ENCODE assay signal across 17 cellular contexts in genomic region chr10:115049957-115050356, GRCh38. TPM values are rescaled to one million over a fixed set of nuclear protein-coding genes. Genes with fewer than 3 reads are reported as not detected.
DNase-seq lines count a peak whose midpoint lies in the region; ATAC-seq and TF ChIP-seq lines count a peak whose summit lies in the region.
"Had no signal": no experiment of that assay in that cellular context is flagged by ENCODE, and none has a peak within 500 bp of the region (broad histone marks: within the 10 kb centered on the region; RNA-seq: fewer than 3 reads in every experiment).

No MANE protein-coding gene starts in this region.

- TF ChIP-seq CTCF in HFFc6 (IDR thresholded peaks at IDR 0.05) (no peak), brain (conservative IDR thresholded peaks at IDR 0.05) (no peak)
- TF ChIP-seq CTCF in activated CD8-positive, alpha-beta T cell treated with anti-CD3 and anti-CD28 coated beads for 36 hours (IDR thresholded peaks at IDR 0.05) = no peak

- H3K27ac Mint-ChIP-seq in HFFc6 (no peak overlapping the region), brain (peak overlapping the region in 3 of 5 experiments; percentile 27 to 77 (median 55))
- H3K27ac Mint-ChIP-seq in activated CD8-positive, alpha-beta T cell treated with anti-CD3 and anti-CD28 coated beads for 36 hours = no peak overlapping the region
- H3K27ac Mint-ChIP-seq: activated naive CD4-positive, alpha-beta T cell treated with anti-CD3 and anti-CD28 coated beads, Interleukin-2, amount 50 U/mL, for 24 hours; CD4-positive, CD25-positive, alpha-beta regulatory T cell had no signal

- CTCF ChIA-PET in activated CD8-positive, alpha-beta T cell treated with anti-CD3 and anti-CD28 coated beads for 36 hours (lab: Charles Lee) = interaction anchor here (0.6 to 1.1 kb wide), 2 partner anchors 171 to 195 kb away, joined by 3 read pairs; no protein-coding TSS in a partner anchor

- POLR2A ChIA-PET in activated CD8-positive, alpha-beta T cell treated with anti-CD3 and anti-CD28 coated beads for 36 hours (lab: Charles Lee) = no interaction called here

- ATAC-seq in GM18498 (IDR thresholded peaks at IDR 0.05; ENCODE audit: unreplicated experiment) = no peak
- ATAC-seq in GM19023 (IDR thresholded peaks at IDR 0.05; ENCODE audit: unreplicated experiment) = no peak
- ATAC-seq in activated CD8-positive, alpha-beta T cell treated with anti-CD3 and anti-CD28 coated beads for 36 hours = no peak
- ATAC-seq: foreskin keratinocyte had no signal

- DNase-seq in HFFc6 (peak; percentile 9), kidney tubule cell (ENCODE audit: low spot score) (peak; percentile 69), hippocampal formation (lab: John Stamatoyannopoulos, UW) (no peak)
- no peak for DNase-seq in activated CD8-positive, alpha-beta T cell treated with anti-CD3 and anti-CD28 coated beads for 36 hours
- DNase-seq: activated CD8-positive, alpha-beta memory T cell treated with anti-CD3 and anti-CD28 coated beads, Interleukin-2, amount 50 U/mL, for 48 hours; cerebellar nuclear complex; foreskin keratinocyte; Kasumi-1; NCI-H446; stimulated activated CD4-positive, alpha-beta T cell treated with anti-CD3 and anti-CD28 coated beads, Interleukin-4, amount 100 ng/mL, for 4 hours; T1000; testis had no signal

- H3K4me1 Mint-ChIP-seq in HFFc6 (ENCODE audit: low read depth) (peaks cover 35% of the 10 kb centered on the region), brain (peaks cover 51% of the 10 kb centered on the region)
- no peaks in the 10 kb centered on the region for H3K4me1 Mint-ChIP-seq in activated CD8-positive, alpha-beta T cell treated with anti-CD3 and anti-CD28 coated beads for 36 hours (ENCODE audit: low read depth)
- H3K4me1 Mint-ChIP-seq: activated naive CD4-positive, alpha-beta T cell treated with anti-CD3 and anti-CD28 coated beads, Interleukin-2, amount 50 U/mL, for 24 hours; CD4-positive, CD25-positive, alpha-beta regulatory T cell had no signal

- no peaks in the 10 kb centered on the region for H3K36me3 Mint-ChIP-seq in HFFc6 (ENCODE audit: low read depth)
- H3K36me3 Mint-ChIP-seq in brain = no peaks in the 10 kb centered on the region
- H3K36me3 Mint-ChIP-seq in activated CD8-positive, alpha-beta T cell treated with anti-CD3 and anti-CD28 coated beads for 36 hours (ENCODE audit: low read depth) = no peaks in the 10 kb centered on the region
- H3K36me3 Mint-ChIP-seq: activated naive CD4-positive, alpha-beta T cell treated with anti-CD3 and anti-CD28 coated beads, Interleukin-2, amount 50 U/mL, for 24 hours; CD4-positive, CD25-positive, alpha-beta regulatory T cell had no signal

- H3K27me3 Mint-ChIP-seq in HFFc6 (ENCODE audit: insufficient read depth) (peaks cover 4% of the 10 kb centered on the region), brain (no peaks in the 10 kb centered on the region)
- H3K27me3 Mint-ChIP-seq in activated CD8-positive, alpha-beta T cell treated with anti-CD3 and anti-CD28 coated beads for 36 hours = no peaks in the 10 kb centered on the region

- H3K4me3 Mint-ChIP-seq in HFFc6 (peak overlapping the region; percentile 18; the same call in 1 of the 2 replicates), brain (no peak overlapping the region)
- H3K4me3 Mint-ChIP-seq in activated CD8-positive, alpha-beta T cell treated with anti-CD3 and anti-CD28 coated beads for 36 hours = no peak overlapping the region
- H3K4me3 Mint-ChIP-seq: activated naive CD4-positive, alpha-beta T cell treated with anti-CD3 and anti-CD28 coated beads, Interleukin-2, amount 50 U/mL, for 24 hours; CD4-positive, CD25-positive, alpha-beta regulatory T cell had no signal

- intact Hi-C loops in activated CD8-positive, alpha-beta T cell treated with anti-CD3 and anti-CD28 coated beads for 36 hours (cut with micrococcal nuclease) = no loop called here

- H3K9me3 Mint-ChIP-seq in HFFc6 (no peaks in the 10 kb centered on the region), brain (no peaks in the 10 kb centered on the region)
- H3K9me3 Mint-ChIP-seq in activated CD8-positive, alpha-beta T cell treated with anti-CD3 and anti-CD28 coated beads for 36 hours = no peaks in the 10 kb centered on the region
- H3K9me3 Mint-ChIP-seq: activated naive CD4-positive, alpha-beta T cell treated with anti-CD3 and anti-CD28 coated beads, Interleukin-2, amount 50 U/mL, for 24 hours; CD4-positive, CD25-positive, alpha-beta regulatory T cell had no signal

RNA-seq across cellular contexts. Expression of gene ATRNL1, which starts 43.2 kb away (rescaled TPM):
- total RNA-seq in HFFc6 (2021; fragmentation: NEBNext Ultra II Directional; extraction: Animal tissue kit (Norgen Biotek cat#: 25700)) = under 1 TPM in 3 of 6 experiments, not detected in 3; 0.08 to 0.23 (median 0.09) TPM
- polyA plus RNA-seq in brain (ENCODE audit: insufficient read depth, low read depth, low replicate concordance) = 3.9 TPM
- not detected for total RNA-seq in activated CD8-positive, alpha-beta T cell treated with anti-CD3 and anti-CD28 coated beads for 36 hours
- total RNA-seq: CD4-positive, CD25-positive, alpha-beta regulatory T cell had no signal
- polyA plus RNA-seq: CD4-positive, CD25-positive, alpha-beta regulatory T cell; foreskin keratinocyte had no signal

Comparison
In these comparisons a context has a peak if more than half of its experiments do, and no peak if none do; other contexts are left out.
1. DNase-seq: peak in HFFc6 (single experiment) and kidney tubule cell (single experiment); none in hippocampal formation (0 of 2) and activated CD8-positive, alpha-beta T cell treated with anti-CD3 and anti-CD28 coated beads for 36 hours (single experiment).
2. H3K27ac Mint-ChIP-seq: peak in brain (3 of 5); none in HFFc6 (single experiment) and activated CD8-positive, alpha-beta T cell treated with anti-CD3 and anti-CD28 coated beads for 36 hours (single experiment).